ENCODE assay signal across 10 cellular contexts in the genomic region with DNA sequence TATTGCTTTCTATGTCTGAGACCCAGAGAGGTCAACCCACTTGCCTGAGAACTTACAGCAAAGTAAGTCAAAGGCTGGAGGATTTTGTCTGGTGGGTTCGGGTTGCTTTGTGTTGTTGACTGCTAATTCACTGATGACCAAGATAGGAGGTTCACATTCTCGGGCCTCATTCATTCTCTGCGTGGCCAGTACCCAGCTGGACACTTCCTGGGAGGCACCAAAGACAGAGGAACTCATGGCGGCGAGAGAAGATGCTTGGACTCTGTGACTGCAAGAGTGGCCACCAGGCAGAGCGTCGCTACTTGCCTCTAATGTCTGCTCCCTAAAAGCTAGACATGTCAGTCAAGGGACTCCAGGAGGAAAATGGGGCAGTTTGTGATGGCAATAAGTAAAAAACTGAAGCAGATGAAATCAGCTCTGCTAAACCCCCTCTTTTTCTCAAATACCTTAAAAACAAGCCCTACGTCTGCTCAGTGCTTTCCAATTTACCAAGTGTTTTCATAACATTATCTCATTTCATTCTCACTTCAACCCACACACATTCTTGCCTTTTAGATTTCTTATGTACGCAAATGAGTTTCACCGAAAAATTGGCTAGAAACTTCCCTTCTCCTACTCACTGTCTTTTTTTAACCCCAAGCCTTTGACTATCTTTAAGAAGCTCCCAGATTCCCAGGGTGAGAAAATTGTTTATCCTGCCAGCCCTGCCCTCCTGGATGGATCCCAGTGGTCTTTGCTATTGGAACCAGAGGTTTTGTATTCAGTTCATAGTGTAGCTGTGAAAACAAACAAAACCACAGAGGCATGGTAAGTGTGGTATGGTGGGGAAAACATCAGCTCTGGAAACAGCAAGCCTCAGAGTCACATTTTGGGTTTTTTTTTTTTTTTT. TPM values are rescaled to one million over a fixed set of nuclear protein-coding genes. Genes with fewer than 3 reads are reported as not detected.
DNase-seq lines count a peak whose midpoint lies in the region; ATAC-seq and TF ChIP-seq lines count a peak whose summit lies in the region.
"Had no signal": no experiment of that assay in that cellular context is flagged by ENCODE, and none has a peak within 500 bp of the region (broad histone marks: within the 10 kb centered on the region; RNA-seq: fewer than 3 reads in every experiment).

No MANE protein-coding gene starts in this region.

- ATAC-seq in SK-N-SH treated with all-trans-retinoic acid at 6 μM for 48 hours (no peak), GM21619 (IDR thresholded peaks at IDR 0.05; ENCODE audit: unreplicated experiment) (no peak)
- ATAC-seq in stimulated activated naive CD8-positive, alpha-beta T cell treated with anti-CD3 and anti-CD28 coated beads, Interleukin-15, amount 100 ng/mL, for 72 hours = peak; percentile 61

- no peaks in the 10 kb centered on the region for H3K9me2 ChIP-seq in SK-N-SH

- peak overlapping the region; percentile 71; the same call in 1 of the 2 replicates for H3K4me2 ChIP-seq in SK-N-SH

- POLR2A ChIA-PET in SK-N-SH (lab: Yijun Ruan, JAX) = no interaction called here

- H3K9me3 ChIP-seq in SK-N-SH (no peaks in the 10 kb centered on the region), MG63 (no peaks in the 10 kb centered on the region)

- no peak overlapping the region for H2AFZ ChIP-seq in SK-N-SH (ENCODE audit: low read depth)

- no peaks in the 10 kb centered on the region for H3K9me3 Mint-ChIP-seq in stimulated activated naive CD8-positive, alpha-beta T cell treated with anti-CD3 and anti-CD28 coated beads, Interleukin-15, amount 100 ng/mL, for 72 hours

- no peak overlapping the region; a peak in 1 of 4 replicates for H3K27ac ChIP-seq in SK-N-SH (ENCODE audit: low read depth in 2 of 2, low read length in 1 of 2)
- H3K27ac ChIP-seq: 22Rv1 had no signal

- no peak for TF ChIP-seq EP300 in SK-N-SH (IDR thresholded peaks at IDR 0.05; ENCODE audit: borderline replicate concordance in 1 of 2, low read depth in 1 of 2, low read length in 1 of 2)

- no peak overlapping the region for H3K9ac ChIP-seq in SK-N-SH

- TF ChIP-seq RAD21 in SK-N-SH (IDR thresholded peaks at IDR 0.05; ENCODE audit: low read length) = no peak

- WGBS in SK-N-SH (ENCODE audit: low lambda C conversion rate) = 84% methylated on average over 10 of the region's 10 CpGs

- peaks cover under 1% of the 10 kb centered on the region; the same call in 1 of the 2 replicates for H3K79me2 ChIP-seq in SK-N-SH (ENCODE audit: insufficient read depth)

- no peak overlapping the region for H3K4me3 ChIP-seq in SK-N-SH (ENCODE audit: low read depth in 2 of 2, low read length in 1 of 2)
- no peak overlapping the region for H3K4me3 ChIP-seq in MG63
- no peak overlapping the region for H3K4me3 ChIP-seq in fibroblast of the aortic adventitia (ENCODE audit: low read depth, low read length)

- CTCF ChIA-PET in SK-N-SH (lab: Yijun Ruan, JAX) = interaction anchor here (0.6 to 18.6 kb wide), 8 partner anchors 10 to 484 kb away, joined by 3 to 262 read pairs (median 12); no protein-coding TSS in a partner anchor

- no peaks in the 10 kb centered on the region for H3K27me3 ChIP-seq in SK-N-SH (ENCODE audit: insufficient read depth)
- no peaks in the 10 kb centered on the region for H3K27me3 ChIP-seq in MG63

- TF ChIP-seq CTCF in SK-N-SH (IDR thresholded peaks at IDR 0.05) (no peak), fibroblast of the aortic adventitia (IDR thresholded peaks at IDR 0.05; ENCODE audit: insufficient read depth, low read length) (no peak)

- H3K36me3 ChIP-seq in SK-N-SH (replicated peaks in 1 of 2; ENCODE audit: control insufficient read depth in 1 of 2, insufficient read depth in 2 of 2, low read length in 1 of 2) = no peaks in the 10 kb centered on the region
- H3K36me3 ChIP-seq in MG63 = no peaks in the 10 kb centered on the region

- no peaks in the 10 kb centered on the region for H4K20me1 ChIP-seq in SK-N-SH (ENCODE audit: insufficient read depth)

- H3K4me1 ChIP-seq in SK-N-SH (ENCODE audit: control insufficient read depth in 1 of 2, insufficient read depth in 2 of 2, low read depth in 1 of 2, low read length in 1 of 2) = peaks cover 9 to 10% of the 10 kb centered on the region in 2 experiments; a peak in 3 of 4 replicates

- peak overlapping the region; percentile 97 to 99 for H3K27ac Mint-ChIP-seq in stimulated activated naive CD8-positive, alpha-beta T cell treated with anti-CD3 and anti-CD28 coated beads, Interleukin-15, amount 100 ng/mL, for 72 hours

- DNase-seq in SK-N-SH = no peak
- DNase-seq in MG63 = peak; percentile 72
- DNase-seq in fibroblast of the aortic adventitia (ENCODE audit: low read depth) = peak; percentile 55
- peak; percentile 59 to 62 for DNase-seq in stimulated activated naive CD8-positive, alpha-beta T cell treated with anti-CD3 and anti-CD28 coated beads, Interleukin-15, amount 100 ng/mL, for 72 hours
- no peak for DNase-seq in NOMO-1 treated with dmso at 0.1 percent for 144 hours (lab: John Stamatoyannopoulos, UW; ENCODE audit: unreplicated experiment)
- DNase-seq in NK-92 treated with Interleukin-12 subunit alpha and Interleukin-12 subunit beta, amount 100 ng/mL, for 24 hours (lab: John Stamatoyannopoulos, UW) = no peak
- DNase-seq: RPMI8226 had no signal

- H3K27me3 Mint-ChIP-seq in stimulated activated naive CD8-positive, alpha-beta T cell treated with anti-CD3 and anti-CD28 coated beads, Interleukin-15, amount 100 ng/mL, for 72 hours = no peaks in the 10 kb centered on the region

- peaks cover 5% of the 10 kb centered on the region for H3F3A ChIP-seq in SK-N-SH (replicated peaks; ENCODE audit: insufficient read depth)

- H3K4me3 Mint-ChIP-seq in stimulated activated naive CD8-positive, alpha-beta T cell treated with anti-CD3 and anti-CD28 coated beads, Interleukin-15, amount 100 ng/mL, for 72 hours = peak overlapping the region; percentile 91

- peaks cover 77% of the 10 kb centered on the region for H3K4me1 Mint-ChIP-seq in stimulated activated naive CD8-positive, alpha-beta T cell treated with anti-CD3 and anti-CD28 coated beads, Interleukin-15, amount 100 ng/mL, for 72 hours

TF ChIP-seq in SK-N-SH, 30 proteins besides CTCF, POLR2A, EP300 and RAD21 (continues in another document):
- TF ChIP-seq MEF2A (IDR thresholded peaks at IDR 0.05; ENCODE audit: borderline replicate concordance, low read depth) = no peak
- TF ChIP-seq FOXJ3 (CRISPR knock-in tag; IDR thresholded peaks at IDR 0.05) = no peak
- TF ChIP-seq, protein P1, sequence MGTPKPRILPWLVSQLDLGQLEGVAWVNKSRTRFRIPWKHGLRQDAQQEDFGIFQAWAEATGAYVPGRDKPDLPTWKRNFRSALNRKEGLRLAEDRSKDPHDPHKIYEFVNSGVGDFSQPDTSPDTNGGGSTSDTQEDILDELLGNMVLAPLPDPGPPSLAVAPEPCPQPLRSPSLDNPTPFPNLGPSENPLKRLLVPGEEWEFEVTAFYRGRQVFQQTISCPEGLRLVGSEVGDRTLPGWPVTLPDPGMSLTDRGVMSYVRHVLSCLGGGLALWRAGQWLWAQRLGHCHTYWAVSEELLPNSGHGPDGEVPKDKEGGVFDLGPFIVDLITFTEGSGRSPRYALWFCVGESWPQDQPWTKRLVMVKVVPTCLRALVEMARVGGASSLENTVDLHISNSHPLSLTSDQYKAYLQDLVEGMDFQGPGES (IDR thresholded peaks at IDR 0.05; ENCODE audit: low read depth, low read length) = no peak
- TF ChIP-seq FOXM1 (IDR thresholded peaks at IDR 0.05; ENCODE audit: low read depth) = no peak
- TF ChIP-seq SMC3 (IDR thresholded peaks at IDR 0.05; ENCODE audit: low read depth, low read length) = no peak

TF ChIP-seq in SK-N-SH treated with all-trans-retinoic acid at 6 μM for 48 hours, 23 proteins besides CTCF, POLR2A, EP300 and RAD21 (continues in another document):
- TF ChIP-seq ISL1 (CRISPR knock-in tag; IDR thresholded peaks at IDR 0.05) (no peak), OSR1 (CRISPR knock-in tag; IDR thresholded peaks at IDR 0.05) (no peak), SNAI2 (CRISPR knock-in tag; IDR thresholded peaks at IDR 0.05) (no peak), ZFP3 (CRISPR knock-in tag; IDR thresholded peaks at IDR 0.05) (no peak), TOX (CRISPR knock-in tag; IDR thresholded peaks at IDR 0.05; ENCODE audit: borderline replicate concordance) (no peak), ZNF70 (CRISPR knock-in tag; IDR thresholded peaks at IDR 0.05) (no peak)
- TF ChIP-seq, protein P2, sequence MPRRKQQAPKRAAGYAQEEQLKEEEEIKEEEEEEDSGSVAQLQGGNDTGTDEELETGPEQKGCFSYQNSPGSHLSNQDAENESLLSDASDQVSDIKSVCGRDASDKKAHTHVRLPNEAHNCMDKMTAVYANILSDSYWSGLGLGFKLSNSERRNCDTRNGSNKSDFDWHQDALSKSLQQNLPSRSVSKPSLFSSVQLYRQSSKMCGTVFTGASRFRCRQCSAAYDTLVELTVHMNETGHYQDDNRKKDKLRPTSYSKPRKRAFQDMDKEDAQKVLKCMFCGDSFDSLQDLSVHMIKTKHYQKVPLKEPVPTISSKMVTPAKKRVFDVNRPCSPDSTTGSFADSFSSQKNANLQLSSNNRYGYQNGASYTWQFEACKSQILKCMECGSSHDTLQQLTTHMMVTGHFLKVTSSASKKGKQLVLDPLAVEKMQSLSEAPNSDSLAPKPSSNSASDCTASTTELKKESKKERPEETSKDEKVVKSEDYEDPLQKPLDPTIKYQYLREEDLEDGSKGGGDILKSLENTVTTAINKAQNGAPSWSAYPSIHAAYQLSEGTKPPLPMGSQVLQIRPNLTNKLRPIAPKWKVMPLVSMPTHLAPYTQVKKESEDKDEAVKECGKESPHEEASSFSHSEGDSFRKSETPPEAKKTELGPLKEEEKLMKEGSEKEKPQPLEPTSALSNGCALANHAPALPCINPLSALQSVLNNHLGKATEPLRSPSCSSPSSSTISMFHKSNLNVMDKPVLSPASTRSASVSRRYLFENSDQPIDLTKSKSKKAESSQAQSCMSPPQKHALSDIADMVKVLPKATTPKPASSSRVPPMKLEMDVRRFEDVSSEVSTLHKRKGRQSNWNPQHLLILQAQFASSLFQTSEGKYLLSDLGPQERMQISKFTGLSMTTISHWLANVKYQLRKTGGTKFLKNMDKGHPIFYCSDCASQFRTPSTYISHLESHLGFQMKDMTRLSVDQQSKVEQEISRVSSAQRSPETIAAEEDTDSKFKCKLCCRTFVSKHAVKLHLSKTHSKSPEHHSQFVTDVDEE (CRISPR knock-in tag; IDR thresholded peaks at IDR 0.05) = no peak

RNA-seq across cellular contexts. Expression of a gene that starts 4.9 kb away (rescaled TPM):
- 22.8 and 26.4 TPM in 2 replicates for polyA plus RNA-seq in SK-N-SH (2012; rRNA removed)
- polyA plus RNA-seq in SK-N-SH (2012; cell fraction: cytosol; rRNA removed) = 17.2 and 21.7 TPM in 2 replicates
- 16.5 and 17.5 TPM in 2 replicates for polyA plus RNA-seq in SK-N-SH (2012; cell fraction: nucleus; rRNA removed)
- total RNA-seq in MG63 (2014; rRNA removed; shearing (Covaris generic); ENCODE audit: low replicate concordance) = 21.5 and 60.0 TPM in 2 replicates
- total RNA-seq in fibroblast of the aortic adventitia (ENCODE audit: low replicate concordance) = 21.1 and 61.2 TPM in 2 replicates

Comparison
In these comparisons a context has a peak if more than half of its experiments do, and no peak if none do; other contexts are left out.
1. DNase-seq: peak in MG63 (single experiment), fibroblast of the aortic adventitia (single experiment) and stimulated activated naive CD8-positive, alpha-beta T cell treated with anti-CD3 and anti-CD28 coated beads, Interleukin-15, amount 100 ng/mL, for 72 hours (2 of 2); none in SK-N-SH (single experiment), NOMO-1 treated with dmso at 0.1 percent for 144 hours (single experiment) and NK-92 treated with Interleukin-12 subunit alpha and Interleukin-12 subunit beta, amount 100 ng/mL, for 24 hours (single experiment).